1 cellular context compared by ENCODE assay signal in the genomic region with DNA sequence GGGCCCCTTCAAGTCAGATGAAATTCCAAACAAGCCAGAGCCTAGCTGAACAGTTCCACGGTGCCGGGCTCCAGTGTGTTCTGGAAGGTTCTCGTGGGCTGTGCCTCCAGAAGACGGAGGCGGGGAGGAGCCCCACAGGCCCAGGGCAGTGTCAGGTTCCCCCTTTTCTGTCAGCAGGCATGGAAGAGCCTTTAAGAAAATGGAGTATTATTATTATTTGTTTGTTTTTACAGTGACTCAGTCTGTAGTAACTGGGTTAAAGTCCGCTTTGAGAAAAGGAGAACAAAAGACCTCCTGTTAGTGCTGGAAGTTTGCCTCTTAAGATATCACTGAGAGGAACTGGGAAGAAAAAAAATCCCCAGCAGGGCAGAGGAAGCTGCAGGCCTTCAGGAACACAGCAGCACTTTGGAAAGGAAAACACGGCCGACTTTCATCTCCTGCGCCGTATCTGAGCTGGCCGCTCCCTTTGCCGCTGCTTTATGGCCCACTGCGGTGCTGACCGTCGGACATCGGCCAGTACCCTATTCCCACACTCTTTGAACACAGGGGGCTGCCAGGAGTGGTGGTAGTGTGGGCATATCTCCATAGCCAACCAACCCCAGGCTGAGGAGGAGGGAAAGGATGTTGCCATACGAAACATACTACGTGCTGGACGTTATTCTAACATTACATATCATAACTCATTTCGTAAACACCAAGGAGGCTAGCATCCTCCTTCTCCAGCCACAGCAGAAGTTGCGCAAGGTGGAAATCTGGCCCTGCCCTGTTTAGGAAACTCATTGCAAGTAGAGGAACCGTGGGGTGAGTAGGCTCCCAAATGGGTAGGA.
TF ChIP-seq lines count a peak whose summit lies in the region.

No MANE protein-coding gene starts in this region.

TF ChIP-seq in HepG2, 621 proteins besides CTCF, POLR2A, EP300 and RAD21 (continued from another document and continues in another):
- no peak for TF ChIP-seq ZSCAN21 (CRISPR knock-in tag; IDR thresholded peaks at IDR 0.05; ENCODE audit: borderline replicate concordance)
- TF ChIP-seq KDM1A (CRISPR knock-in tag; IDR thresholded peaks at IDR 0.05): no peak
- TF ChIP-seq, protein P1, sequence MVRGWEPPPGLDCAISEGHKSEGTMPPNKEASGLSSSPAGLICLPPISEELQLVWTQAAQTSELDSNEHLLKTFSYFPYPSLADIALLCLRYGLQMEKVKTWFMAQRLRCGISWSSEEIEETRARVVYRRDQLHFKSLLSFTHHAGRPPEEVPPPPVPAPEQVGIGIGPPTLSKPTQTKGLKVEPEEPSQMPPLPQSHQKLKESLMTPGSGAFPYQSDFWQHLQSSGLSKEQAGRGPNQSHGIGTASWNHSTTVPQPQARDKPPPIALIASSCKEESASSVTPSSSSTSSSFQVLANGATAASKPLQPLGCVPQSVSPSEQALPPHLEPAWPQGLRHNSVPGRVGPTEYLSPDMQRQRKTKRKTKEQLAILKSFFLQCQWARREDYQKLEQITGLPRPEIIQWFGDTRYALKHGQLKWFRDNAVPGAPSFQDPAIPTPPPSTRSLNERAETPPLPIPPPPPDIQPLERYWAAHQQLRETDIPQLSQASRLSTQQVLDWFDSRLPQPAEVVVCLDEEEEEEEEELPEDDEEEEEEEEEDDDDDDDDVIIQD (CRISPR knock-in tag; IDR thresholded peaks at IDR 0.05; ENCODE audit: low read depth): no peak
- TF ChIP-seq ZNF326 (CRISPR knock-in tag; IDR thresholded peaks at IDR 0.05; ENCODE audit: borderline replicate concordance): no peak
- peak; percentile 62 for TF ChIP-seq POGZ (CRISPR knock-in tag; IDR thresholded peaks at IDR 0.05)
- no peak for TF ChIP-seq GTF2F1 (IDR thresholded peaks at IDR 0.05; ENCODE audit: low read length)
- TF ChIP-seq ZNF335 (CRISPR knock-in tag; IDR thresholded peaks at IDR 0.05): no peak
- TF ChIP-seq TOPORS (CRISPR knock-in tag; IDR thresholded peaks at IDR 0.05): no peak
- TF ChIP-seq, protein P2, sequence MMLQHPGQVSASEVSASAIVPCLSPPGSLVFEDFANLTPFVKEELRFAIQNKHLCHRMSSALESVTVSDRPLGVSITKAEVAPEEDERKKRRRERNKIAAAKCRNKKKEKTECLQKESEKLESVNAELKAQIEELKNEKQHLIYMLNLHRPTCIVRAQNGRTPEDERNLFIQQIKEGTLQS (CRISPR knock-in tag; IDR thresholded peaks at IDR 0.05): peak; percentile 30; the same call in 1 of the 2 replicates
- no peak for TF ChIP-seq SP1 (IDR thresholded peaks at IDR 0.05)
- no peak for TF ChIP-seq SP1 (CRISPR knock-in tag; IDR thresholded peaks at IDR 0.05)
- TF ChIP-seq TCF12 (IDR thresholded peaks at IDR 0.05): no peak
- TF ChIP-seq TCF12 (CRISPR knock-in tag; IDR thresholded peaks at IDR 0.05): no peak
- TF ChIP-seq SRY (CRISPR knock-in tag; IDR thresholded peaks at IDR 0.05): no peak
- no peak for TF ChIP-seq CCAR2 (optimal IDR thresholded peaks at IDR 0.05; ENCODE audit: low read depth, low read length)
- TF ChIP-seq, protein P3, sequence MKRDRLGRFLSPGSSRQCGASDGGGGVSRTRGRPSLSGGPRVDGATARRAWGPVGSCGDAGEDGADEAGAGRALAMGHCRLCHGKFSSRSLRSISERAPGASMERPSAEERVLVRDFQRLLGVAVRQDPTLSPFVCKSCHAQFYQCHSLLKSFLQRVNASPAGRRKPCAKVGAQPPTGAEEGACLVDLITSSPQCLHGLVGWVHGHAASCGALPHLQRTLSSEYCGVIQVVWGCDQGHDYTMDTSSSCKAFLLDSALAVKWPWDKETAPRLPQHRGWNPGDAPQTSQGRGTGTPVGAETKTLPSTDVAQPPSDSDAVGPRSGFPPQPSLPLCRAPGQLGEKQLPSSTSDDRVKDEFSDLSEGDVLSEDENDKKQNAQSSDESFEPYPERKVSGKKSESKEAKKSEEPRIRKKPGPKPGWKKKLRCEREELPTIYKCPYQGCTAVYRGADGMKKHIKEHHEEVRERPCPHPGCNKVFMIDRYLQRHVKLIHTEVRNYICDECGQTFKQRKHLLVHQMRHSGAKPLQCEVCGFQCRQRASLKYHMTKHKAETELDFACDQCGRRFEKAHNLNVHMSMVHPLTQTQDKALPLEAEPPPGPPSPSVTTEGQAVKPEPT (CRISPR knock-in tag; IDR thresholded peaks at IDR 0.05; ENCODE audit: low read depth): no peak
- TF ChIP-seq ZNF160 (CRISPR knock-in tag; IDR thresholded peaks at IDR 0.05): no peak
- peak; percentile 52; the same call in 1 of the 2 replicates for TF ChIP-seq ZNF12 (CRISPR knock-in tag; IDR thresholded peaks at IDR 0.05)
- TF ChIP-seq, protein P4, sequence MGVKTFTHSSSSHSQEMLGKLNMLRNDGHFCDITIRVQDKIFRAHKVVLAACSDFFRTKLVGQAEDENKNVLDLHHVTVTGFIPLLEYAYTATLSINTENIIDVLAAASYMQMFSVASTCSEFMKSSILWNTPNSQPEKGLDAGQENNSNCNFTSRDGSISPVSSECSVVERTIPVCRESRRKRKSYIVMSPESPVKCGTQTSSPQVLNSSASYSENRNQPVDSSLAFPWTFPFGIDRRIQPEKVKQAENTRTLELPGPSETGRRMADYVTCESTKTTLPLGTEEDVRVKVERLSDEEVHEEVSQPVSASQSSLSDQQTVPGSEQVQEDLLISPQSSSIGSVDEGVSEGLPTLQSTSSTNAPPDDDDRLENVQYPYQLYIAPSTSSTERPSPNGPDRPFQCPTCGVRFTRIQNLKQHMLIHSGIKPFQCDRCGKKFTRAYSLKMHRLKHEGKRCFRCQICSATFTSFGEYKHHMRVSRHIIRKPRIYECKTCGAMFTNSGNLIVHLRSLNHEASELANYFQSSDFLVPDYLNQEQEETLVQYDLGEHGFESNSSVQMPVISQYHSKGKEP (CRISPR knock-in tag; IDR thresholded peaks at IDR 0.05): no peak
- no peak for TF ChIP-seq SMARCC2 (IDR thresholded peaks at IDR 0.05)
- no peak for TF ChIP-seq POLR2AphosphoS5 (IDR thresholded peaks at IDR 0.05; ENCODE audit: low read depth, low read length)
- TF ChIP-seq SNAI1 (CRISPR knock-in tag; IDR thresholded peaks at IDR 0.05; ENCODE audit: borderline replicate concordance): no peak
- TF ChIP-seq, protein P5, sequence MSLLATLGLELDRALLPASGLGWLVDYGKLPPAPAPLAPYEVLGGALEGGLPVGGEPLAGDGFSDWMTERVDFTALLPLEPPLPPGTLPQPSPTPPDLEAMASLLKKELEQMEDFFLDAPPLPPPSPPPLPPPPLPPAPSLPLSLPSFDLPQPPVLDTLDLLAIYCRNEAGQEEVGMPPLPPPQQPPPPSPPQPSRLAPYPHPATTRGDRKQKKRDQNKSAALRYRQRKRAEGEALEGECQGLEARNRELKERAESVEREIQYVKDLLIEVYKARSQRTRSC (CRISPR knock-in tag; IDR thresholded peaks at IDR 0.05; ENCODE audit: low read depth): no peak
- TF ChIP-seq, protein P6, sequence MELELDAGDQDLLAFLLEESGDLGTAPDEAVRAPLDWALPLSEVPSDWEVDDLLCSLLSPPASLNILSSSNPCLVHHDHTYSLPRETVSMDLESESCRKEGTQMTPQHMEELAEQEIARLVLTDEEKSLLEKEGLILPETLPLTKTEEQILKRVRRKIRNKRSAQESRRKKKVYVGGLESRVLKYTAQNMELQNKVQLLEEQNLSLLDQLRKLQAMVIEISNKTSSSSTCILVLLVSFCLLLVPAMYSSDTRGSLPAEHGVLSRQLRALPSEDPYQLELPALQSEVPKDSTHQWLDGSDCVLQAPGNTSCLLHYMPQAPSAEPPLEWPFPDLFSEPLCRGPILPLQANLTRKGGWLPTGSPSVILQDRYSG (CRISPR knock-in tag; IDR thresholded peaks at IDR 0.05): no peak
- TF ChIP-seq HNF4G (IDR thresholded peaks at IDR 0.05; ENCODE audit: borderline replicate concordance, low read depth, low read length): peak; percentile 62; the same call in 1 of the 2 replicates
- no peak for TF ChIP-seq HNF4G (CRISPR knock-in tag; IDR thresholded peaks at IDR 0.05; ENCODE audit: borderline replicate concordance, low read depth)
- TF ChIP-seq HDAC1 (CRISPR knock-in tag; IDR thresholded peaks at IDR 0.05): peak; percentile 41; the same call in 1 of the 2 replicates
- no peak for TF ChIP-seq HOXA9 (CRISPR knock-in tag; IDR thresholded peaks at IDR 0.05; ENCODE audit: borderline replicate concordance)
- TF ChIP-seq MAFK (conservative IDR thresholded peaks at IDR 0.05 in 1 of 2, IDR thresholded peaks at IDR 0.05 in 1 of 2; ENCODE audit: low read length in 2 of 2): no peak
- TF ChIP-seq FLYWCH1 (CRISPR knock-in tag; IDR thresholded peaks at IDR 0.05): no peak
- TF ChIP-seq IRX3 (CRISPR knock-in tag; IDR thresholded peaks at IDR 0.05; ENCODE audit: borderline replicate concordance, low read depth): no peak
- TF ChIP-seq, protein P7, sequence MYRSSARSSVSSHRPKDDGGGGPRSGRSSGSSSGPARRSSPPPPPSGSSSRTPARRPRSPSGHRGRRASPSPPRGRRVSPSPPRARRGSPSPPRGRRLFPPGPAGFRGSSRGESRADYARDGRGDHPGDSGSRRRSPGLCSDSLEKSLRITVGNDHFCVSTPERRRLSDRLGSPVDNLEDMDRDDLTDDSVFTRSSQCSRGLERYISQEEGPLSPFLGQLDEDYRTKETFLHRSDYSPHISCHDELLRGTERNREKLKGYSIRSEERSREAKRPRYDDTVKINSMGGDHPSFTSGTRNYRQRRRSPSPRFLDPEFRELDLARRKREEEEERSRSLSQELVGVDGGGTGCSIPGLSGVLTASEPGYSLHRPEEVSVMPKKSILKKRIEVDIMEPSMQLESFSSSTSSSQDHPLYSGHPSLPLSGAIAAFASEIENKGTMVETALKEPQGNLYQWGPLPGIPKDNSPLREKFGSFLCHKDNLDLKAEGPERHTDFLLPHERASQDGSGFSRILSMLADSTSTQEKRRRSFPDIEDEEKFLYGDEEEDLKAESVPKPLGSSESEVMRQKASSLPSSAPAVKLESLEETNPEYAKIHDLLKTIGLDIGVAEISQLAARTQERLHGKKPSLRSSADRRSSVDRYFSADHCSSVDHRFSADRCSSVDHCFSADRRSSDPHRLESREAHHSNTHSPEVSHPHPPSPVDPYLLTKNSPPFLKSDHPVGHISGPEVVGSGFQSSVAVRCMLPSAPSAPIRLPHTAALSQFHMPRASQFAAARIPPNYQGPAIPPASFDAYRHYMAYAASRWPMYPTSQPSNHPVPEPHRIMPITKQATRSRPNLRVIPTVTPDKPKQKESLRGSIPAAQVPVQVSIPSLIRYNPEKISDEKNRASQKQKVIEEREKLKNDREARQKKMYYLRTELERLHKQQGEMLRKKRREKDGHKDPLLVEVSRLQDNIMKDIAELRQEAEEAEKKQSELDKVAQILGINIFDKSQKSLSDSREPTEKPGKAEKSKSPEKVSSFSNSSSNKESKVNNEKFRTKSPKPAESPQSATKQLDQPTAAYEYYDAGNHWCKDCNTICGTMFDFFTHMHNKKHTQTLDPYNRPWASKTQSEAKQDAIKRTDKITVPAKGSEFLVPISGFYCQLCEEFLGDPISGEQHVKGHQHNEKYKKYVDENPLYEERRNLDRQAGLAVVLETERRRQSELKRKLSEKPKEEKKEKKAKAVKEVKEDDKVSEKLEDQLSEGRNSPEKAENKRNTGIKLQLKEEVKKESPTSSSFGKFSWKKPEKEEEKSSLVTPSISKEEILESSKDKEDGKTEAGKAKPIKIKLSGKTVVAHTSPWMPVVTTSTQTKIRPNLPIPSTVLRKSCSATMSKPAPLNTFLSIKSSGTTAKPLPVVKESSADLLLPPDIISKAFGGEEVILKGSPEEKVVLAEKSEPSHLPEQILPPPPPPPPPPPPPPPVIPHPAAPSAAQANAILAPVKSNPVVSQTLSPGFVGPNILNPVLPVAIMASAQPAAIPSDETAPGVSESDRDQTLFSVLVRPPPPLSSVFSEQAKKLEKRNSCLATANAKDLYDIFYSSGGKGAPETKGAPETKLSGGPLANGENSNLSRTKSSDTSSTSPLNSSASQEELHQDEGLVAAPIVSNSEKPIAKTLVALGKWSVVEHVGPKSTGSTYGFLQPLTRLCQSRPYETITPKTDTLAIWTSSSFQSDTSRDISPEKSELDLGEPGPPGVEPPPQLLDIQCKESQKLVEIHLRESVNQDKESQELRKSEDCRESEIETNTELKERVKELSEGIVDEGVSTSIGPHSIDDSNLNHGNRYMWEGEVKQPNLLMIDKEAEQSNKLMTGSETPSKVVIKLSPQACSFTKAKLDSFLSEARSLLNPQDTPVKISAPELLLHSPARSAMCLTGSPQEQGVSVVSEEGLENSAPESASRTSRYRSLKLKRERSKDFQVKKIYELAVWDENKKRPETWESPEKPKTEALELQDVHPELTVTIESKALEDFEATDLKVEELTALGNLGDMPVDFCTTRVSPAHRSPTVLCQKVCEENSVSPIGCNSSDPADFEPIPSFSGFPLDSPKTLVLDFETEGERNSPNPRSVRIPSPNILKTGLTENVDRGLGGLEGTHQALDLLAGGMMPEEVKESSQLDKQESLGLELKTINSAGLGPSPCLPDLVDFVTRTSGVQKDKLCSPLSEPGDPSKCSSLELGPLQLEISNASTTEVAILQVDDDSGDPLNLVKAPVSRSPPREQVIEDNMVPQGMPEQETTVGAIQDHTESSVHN (CRISPR knock-in tag; IDR thresholded peaks at IDR 0.05): no peak
- TF ChIP-seq SATB2 (CRISPR knock-in tag; IDR thresholded peaks at IDR 0.05): no peak
- TF ChIP-seq KLF12 (CRISPR knock-in tag; IDR thresholded peaks at IDR 0.05; ENCODE audit: borderline replicate concordance): 0 out of 2 replicates have a peak, but pooled peaks have one; percentile 45
- no peak for TF ChIP-seq ZNF367 (CRISPR knock-in tag; IDR thresholded peaks at IDR 0.05; ENCODE audit: borderline replicate concordance)
- TF ChIP-seq ZNF337 (CRISPR knock-in tag; IDR thresholded peaks at IDR 0.05; ENCODE audit: borderline replicate concordance, low read depth): no peak
- 0 out of 2 replicates have a peak, but pooled peaks have one; percentile 39 for TF ChIP-seq SSRP1 (CRISPR knock-in tag; IDR thresholded peaks at IDR 0.05)
- TF ChIP-seq, protein P8, sequence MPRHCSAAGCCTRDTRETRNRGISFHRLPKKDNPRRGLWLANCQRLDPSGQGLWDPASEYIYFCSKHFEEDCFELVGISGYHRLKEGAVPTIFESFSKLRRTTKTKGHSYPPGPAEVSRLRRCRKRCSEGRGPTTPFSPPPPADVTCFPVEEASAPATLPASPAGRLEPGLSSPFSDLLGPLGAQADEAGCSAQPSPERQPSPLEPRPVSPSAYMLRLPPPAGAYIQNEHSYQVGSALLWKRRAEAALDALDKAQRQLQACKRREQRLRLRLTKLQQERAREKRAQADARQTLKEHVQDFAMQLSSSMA (CRISPR knock-in tag; IDR thresholded peaks at IDR 0.05): no peak
- TF ChIP-seq EEA1 (CRISPR knock-in tag; IDR thresholded peaks at IDR 0.05; ENCODE audit: borderline replicate concordance): no peak
- TF ChIP-seq, protein P9, sequence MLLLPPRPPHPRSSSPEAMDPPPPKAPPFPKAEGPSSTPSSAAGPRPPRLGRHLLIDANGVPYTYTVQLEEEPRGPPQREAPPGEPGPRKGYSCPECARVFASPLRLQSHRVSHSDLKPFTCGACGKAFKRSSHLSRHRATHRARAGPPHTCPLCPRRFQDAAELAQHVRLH (CRISPR knock-in tag; IDR thresholded peaks at IDR 0.05; ENCODE audit: borderline replicate concordance, low read depth): peak; percentile 17; the same call in 1 of the 2 replicates
- peak; percentile 10; the same call in 1 of the 2 replicates for TF ChIP-seq ZNF792 (CRISPR knock-in tag; IDR thresholded peaks at IDR 0.05)
- peak; percentile 23; the same call in 1 of the 2 replicates for TF ChIP-seq FOXK1 (CRISPR knock-in tag; IDR thresholded peaks at IDR 0.05; ENCODE audit: borderline replicate concordance, low read depth)
- no peak for TF ChIP-seq ZNF572 (CRISPR knock-in tag; IDR thresholded peaks at IDR 0.05)
- peak; percentile 60; the same call in 1 of the 2 replicates for TF ChIP-seq FOXA3 (CRISPR knock-in tag; IDR thresholded peaks at IDR 0.05)
- no peak for TF ChIP-seq ZNF333 (CRISPR knock-in tag; IDR thresholded peaks at IDR 0.05; ENCODE audit: borderline replicate concordance)
- TF ChIP-seq ZNF567 (CRISPR knock-in tag; IDR thresholded peaks at IDR 0.05; ENCODE audit: borderline replicate concordance): no peak
- TF ChIP-seq MED13 (CRISPR knock-in tag; IDR thresholded peaks at IDR 0.05): 0 out of 2 replicates have a peak, but pooled peaks have one; percentile 26
